16 cellular contexts compared by ENCODE assay signal in genomic region chr7:12692479-12693259, GRCh38. TPM values are rescaled to one million over a fixed set of nuclear protein-coding genes. Genes with fewer than 3 reads are reported as not detected.
DNase-seq lines count a peak whose midpoint lies in the region; ATAC-seq and TF ChIP-seq lines count a peak whose summit lies in the region.
"Had no signal": no experiment of that assay in that cellular context is flagged by ENCODE, and none has a peak within 500 bp of the region (broad histone marks: within the 10 kb centered on the region; RNA-seq: fewer than 3 reads in every experiment).

No MANE protein-coding gene starts in this region.

- H2AFZ ChIP-seq in mammary epithelial cell (ENCODE audit: low read depth, low read length): no peak overlapping the region
- H2AFZ ChIP-seq: GM23338 had no signal

- in situ Hi-C loops in mammary epithelial cell (cut with MboI; ENCODE audit: low sequenced_read_pairs in 2 of 2): loop anchor here in 1 of 2 donors (25.0 kb wide), 2 partner anchors 420 to 570 kb away; no protein-coding TSS in a partner anchor

- peaks cover 0 to 9% of the 10 kb centered on the region in 2 donors for H3K36me3 Mint-ChIP-seq in CD4-positive, alpha-beta memory T cell
- H3K36me3 Mint-ChIP-seq in neural crest cell (ENCODE audit: low read depth): peaks cover 14% of the 10 kb centered on the region

- H3K9me3 ChIP-seq in CD4-positive, alpha-beta memory T cell (ENCODE audit: control insufficient read depth in 1 of 2, low read length in 2 of 2): no peaks in the 10 kb centered on the region
- H3K9me3 ChIP-seq in mammary epithelial cell (replicated peaks; ENCODE audit: insufficient read depth, low read length): no peaks in the 10 kb centered on the region
- no peaks in the 10 kb centered on the region for H3K9me3 ChIP-seq in upper lobe of right lung
- no peaks in the 10 kb centered on the region for H3K9me3 ChIP-seq in esophagus muscularis mucosa

- no TSS peak for BruUV-seq in mammary epithelial cell (replicated peaks; lab: Mats Ljungman, UMichigan)

- H3K27me3 Mint-ChIP-seq in CD4-positive, alpha-beta memory T cell: no peaks in the 10 kb centered on the region
- no peaks in the 10 kb centered on the region for H3K27me3 Mint-ChIP-seq in neural crest cell (ENCODE audit: low read depth)

- peaks cover 64% of the 10 kb centered on the region for H3K79me2 ChIP-seq in mammary epithelial cell (ENCODE audit: insufficient read depth, low read length)

- H3K4me3 ChIP-seq in CD4-positive, alpha-beta memory T cell (ENCODE audit: low read length in 2 of 2): no peak overlapping the region
- H3K4me3 ChIP-seq in Jurkat, Clone E6-1 (ENCODE audit: low read length): no peak overlapping the region
- H3K4me3 ChIP-seq in mammary epithelial cell (replicated peaks in 1 of 3; ENCODE audit: insufficient read depth in 1 of 3, low read depth in 2 of 3, low read length in 3 of 3) (no peak overlapping the region), upper lobe of right lung (no peak overlapping the region), esophagus muscularis mucosa (no peak overlapping the region)
- H3K4me3 ChIP-seq: GM23338 had no signal

- dilution Hi-C loops in mammary epithelial cell (cut with HindIII; ENCODE audit: low sequenced_read_pairs): no loop called here

- no peaks in the 10 kb centered on the region for H3K27me3 ChIP-seq in CD4-positive, alpha-beta memory T cell (ENCODE audit: insufficient read depth, low read length)
- H3K27me3 ChIP-seq in mammary epithelial cell (ENCODE audit: insufficient read depth, low read length): no peaks in the 10 kb centered on the region
- H3K27me3 ChIP-seq in upper lobe of right lung: no peaks in the 10 kb centered on the region
- H3K27me3 ChIP-seq in esophagus muscularis mucosa: no peaks in the 10 kb centered on the region

- H3K9ac ChIP-seq in mammary epithelial cell (ENCODE audit: insufficient read depth, low read length): no peak overlapping the region

- no peak overlapping the region for H3K27ac ChIP-seq in CD4-positive, alpha-beta memory T cell (ENCODE audit: low read depth, low read length)
- H3K27ac ChIP-seq in mammary epithelial cell (ENCODE audit: insufficient read depth, low read depth, low read length): no peak overlapping the region
- H3K27ac ChIP-seq in upper lobe of right lung: no peak overlapping the region
- no peak overlapping the region for H3K27ac ChIP-seq in esophagus muscularis mucosa (replicated peaks in 1 of 4)

- H3K9me3 Mint-ChIP-seq in CD4-positive, alpha-beta memory T cell: no peaks in the 10 kb centered on the region
- H3K9me3 Mint-ChIP-seq in neural crest cell: no peaks in the 10 kb centered on the region
- H3K9me3 Mint-ChIP-seq: GM23338, HFFc6 had no signal

- TF ChIP-seq EP300 in esophagus muscularis mucosa (IDR thresholded peaks at IDR 0.05): no peak

- no peak for DNase-seq in CD4-positive, alpha-beta memory T cell
- peak; percentile 14 for DNase-seq in Jurkat, Clone E6-1 (ENCODE audit: low read depth, low spot score)
- DNase-seq in mammary epithelial cell (no peak), neural crest cell (ENCODE audit: low read depth, low spot score) (no peak), upper lobe of right lung (no peak), esophagus muscularis mucosa (ENCODE audit: extremely low spot score) (no peak)
- DNase-seq in activated effector memory CD4-positive, alpha-beta T cell treated with anti-CD3 and anti-CD28 coated beads, Interleukin-2, amount 50 U/mL, for 16 hours: no peak
- DNase-seq: ACHN, DMS 273 treated with DMSO at 0.1 percent for 48 hours, HFFc6, MM.1S, NCI-H1930, NCI-H2171, NCI-H510A, SIG-M5 had no signal

- peaks cover 26 to 56% (median 37%) of the 10 kb centered on the region in 4 donors for H3K4me1 Mint-ChIP-seq in CD4-positive, alpha-beta memory T cell
- peaks cover 47% of the 10 kb centered on the region for H3K4me1 Mint-ChIP-seq in neural crest cell

- no peak for ATAC-seq in upper lobe of right lung
- ATAC-seq: GM23338 had no signal

- TF ChIP-seq POLR2A in esophagus muscularis mucosa (IDR thresholded peaks at IDR 0.05; ENCODE audit: low read depth): no peak

- 23% methylated on average over 3 of the region's 3 CpGs for WGBS in mammary epithelial cell (ENCODE audit: low coverage, missing lambda C conversion rate)
- 62% methylated on average over 3 of the region's 3 CpGs for WGBS in esophagus muscularis mucosa

- H3K27ac Mint-ChIP-seq in CD4-positive, alpha-beta memory T cell: peak overlapping the region in 6 of 7 donors; percentile 3 to 52 (median 33)
- H3K27ac Mint-ChIP-seq in neural crest cell (ENCODE audit: unreplicated experiment): no peak overlapping the region
- H3K27ac Mint-ChIP-seq: GM23338, HFFc6 had no signal

- H3K4me3 Mint-ChIP-seq in CD4-positive, alpha-beta memory T cell: peak overlapping the region in 4 of 8 donors; percentile 2 to 32 (median 9)
- peak overlapping the region; percentile 13 for H3K4me3 Mint-ChIP-seq in neural crest cell
- H3K4me3 Mint-ChIP-seq: GM23338, HFFc6 had no signal

- POLR2A ChIA-PET in CD4-positive, alpha-beta memory T cell (lab: Charles Lee; ENCODE audit: partially characterized antibody): no interaction called here

- H3K4me1 ChIP-seq in CD4-positive, alpha-beta memory T cell (ENCODE audit: insufficient read depth, low read length): peaks cover 24% of the 10 kb centered on the region
- peaks cover 19% of the 10 kb centered on the region for H3K4me1 ChIP-seq in mammary epithelial cell (ENCODE audit: insufficient read depth, low read length)
- peaks cover 8% of the 10 kb centered on the region for H3K4me1 ChIP-seq in upper lobe of right lung
- H3K4me1 ChIP-seq in esophagus muscularis mucosa: peaks cover 5 to 40% (median 19%) of the 10 kb centered on the region in 4 donors

- H3K4me2 ChIP-seq in mammary epithelial cell (ENCODE audit: insufficient read depth, low read depth, low read length): peak overlapping the region; percentile 23
- H3K4me2 ChIP-seq: GM23338 had no signal

- peaks cover 2% of the 10 kb centered on the region for H4K20me1 ChIP-seq in mammary epithelial cell (ENCODE audit: insufficient read depth, low read length)

- CTCF ChIA-PET in CD4-positive, alpha-beta memory T cell (lab: Charles Lee; ENCODE audit: partially characterized antibody): no interaction called here
- CTCF ChIA-PET in mammary epithelial cell (lab: Charles Lee; ENCODE audit: low non-redundant PET): no interaction called here

- intact Hi-C loops in CD4-positive, alpha-beta memory T cell (cut with micrococcal nuclease): no loop called here
- intact Hi-C loops in mammary epithelial cell (cut with micrococcal nuclease): no loop called here
- intact Hi-C loops in upper lobe of right lung (cut with DNase I): no loop called here
- intact Hi-C loops in esophagus muscularis mucosa (cut with DNase I): no loop called here

- H3K36me3 ChIP-seq in CD4-positive, alpha-beta memory T cell (ENCODE audit: insufficient read depth, low read length): no peaks in the 10 kb centered on the region
- peaks cover 3% of the 10 kb centered on the region for H3K36me3 ChIP-seq in mammary epithelial cell (ENCODE audit: insufficient read depth, low read length)
- H3K36me3 ChIP-seq in upper lobe of right lung: no peaks in the 10 kb centered on the region
- no peaks in the 10 kb centered on the region for H3K36me3 ChIP-seq in esophagus muscularis mucosa

- no peak for TF ChIP-seq CTCF in mammary epithelial cell (conservative IDR thresholded peaks at IDR 0.05 in 1 of 2, IDR thresholded peaks at IDR 0.05 in 1 of 2; ENCODE audit: extremely low read depth in 1 of 2, insufficient read depth in 1 of 2, low read depth in 1 of 2, low read length in 2 of 2)
- TF ChIP-seq CTCF in neural crest cell (conservative IDR thresholded peaks at IDR 0.05): no peak
- no peak for TF ChIP-seq CTCF in upper lobe of right lung (IDR thresholded peaks at IDR 0.05)
- TF ChIP-seq CTCF in esophagus muscularis mucosa (IDR thresholded peaks at IDR 0.05): no peak

RNA-seq across cellular contexts. Expression of gene ARL4A, which starts 5.2 kb away (rescaled TPM):
- 10 to 100 TPM; 11.6 to 12.9 TPM for total RNA-seq in CD4-positive, alpha-beta memory T cell
- 100 to 1,000 TPM in 1 of 2 donors, 10 to 100 TPM in 1; 58.1 to 101 TPM for polyA plus RNA-seq in CD4-positive, alpha-beta memory T cell
- polyA plus RNA-seq in Jurkat, Clone E6-1 (2012; ENCODE audit: insufficient read depth, insufficient read length): 20.8 TPM
- 10 to 100 TPM; 24.9 to 57.3 TPM for total RNA-seq in mammary epithelial cell
- polyA plus RNA-seq in mammary epithelial cell: 28.5 TPM
- polyA minus RNA-seq in mammary epithelial cell: 13.4 TPM
- 65.0 and 71.1 TPM in 2 replicates for total RNA-seq in neural crest cell
- total RNA-seq in upper lobe of right lung: 35.6 TPM
- total RNA-seq in esophagus muscularis mucosa: 10 to 100 TPM; 34.9 to 62.3 (median 52.4) TPM
